ENCODE assay signal across 25 cellular contexts in genomic region chr3:101189786-101190185, GRCh38.
DNase-seq lines count a peak whose midpoint lies in the region; ATAC-seq, FAIRE-seq and TF ChIP-seq lines count a peak whose summit lies in the region.
"Had no signal": no experiment of that assay in that cellular context is flagged by ENCODE, and none has a peak within 500 bp of the region (broad histone marks: within the 10 kb centered on the region; RNA-seq: fewer than 3 reads in every experiment).

No MANE protein-coding gene starts in this region.

- H3K27me3 ChIP-seq in GM23248 (replicated peaks; ENCODE audit: insufficient read depth) (no peaks in the 10 kb centered on the region), astrocyte (ENCODE audit: insufficient read depth, low read length) (no peaks in the 10 kb centered on the region)
- H3K27me3 ChIP-seq: BE2C, Peyer's patch, testis, vagina had no signal

- TF ChIP-seq CTCF in astrocyte (IDR thresholded peaks at IDR 0.05; ENCODE audit: insufficient read depth, low read depth, low read length) (no peak), fibroblast of pulmonary artery (IDR thresholded peaks at IDR 0.05; ENCODE audit: low read length, missing control alignments) (no peak), GM13977 (IDR thresholded peaks at IDR 0.05; ENCODE audit: extremely low read depth, insufficient read depth, missing control alignments) (no peak)

- no peaks in the 10 kb centered on the region for H3K36me3 ChIP-seq in GM23248 (ENCODE audit: low read depth)
- no peaks in the 10 kb centered on the region for H3K36me3 ChIP-seq in astrocyte (ENCODE audit: insufficient read depth, low read length)
- H3K36me3 ChIP-seq: BE2C, Peyer's patch, vagina had no signal

- no peaks in the 10 kb centered on the region for H3F3A ChIP-seq in GM23248 (ENCODE audit: insufficient read depth)

- 27 to 30% methylated on average over 2 of the region's 2 CpGs for WGBS in GM23248 (ENCODE audit: low coverage in 1 of 2, low lambda C conversion rate in 2 of 2, missing lambda C conversion rate in 2 of 2), 2 experiments

- H2AFZ ChIP-seq in GM23248, result peak overlapping the region; percentile 23; the same call in 1 of the 2 replicates
- no peak overlapping the region for H2AFZ ChIP-seq in astrocyte (ENCODE audit: low read depth, low read length)

- ATAC-seq in HG03108 (IDR thresholded peaks at IDR 0.05; ENCODE audit: unreplicated experiment), result no peak
- ATAC-seq: HepG2; stimulated activated naive B cell treated with anti-CD40 and anti-IgM and Interleukin-4, amounts not matched to agents 10 μg/mL and 1 μg/mL and 100 μg/mL, for 72 hours had no signal

- H3K4me3 Mint-ChIP-seq in astrocyte (ENCODE audit: unreplicated experiment), result no peak overlapping the region
- H3K4me3 Mint-ChIP-seq in activated naive CD4-positive, alpha-beta T cell treated with anti-CD3 and anti-CD28 coated beads for 36 hours, result no peak overlapping the region
- H3K4me3 Mint-ChIP-seq: activated CD4-positive, alpha-beta T cell treated with anti-CD3 and anti-CD28 coated beads, Interleukin-2, amount 10 ng/mL, durations not matched to agents 7 days and 5 days; activated naive CD8-positive, alpha-beta T cell treated with anti-CD3 and anti-CD28 coated beads for 36 hours; brain; stimulated activated naive B cell treated with anti-CD40 and anti-IgM and Interleukin-4, amounts not matched to agents 10 μg/mL and 1 μg/mL and 100 μg/mL, for 72 hours had no signal

- H3K27me3 Mint-ChIP-seq in astrocyte (ENCODE audit: low read depth, unreplicated experiment), result no peaks in the 10 kb centered on the region
- H3K27me3 Mint-ChIP-seq in activated naive CD4-positive, alpha-beta T cell treated with anti-CD3 and anti-CD28 coated beads for 36 hours (ENCODE audit: low read depth), result peaks cover 6% of the 10 kb centered on the region
- H3K27me3 Mint-ChIP-seq: activated CD4-positive, alpha-beta T cell treated with anti-CD3 and anti-CD28 coated beads, Interleukin-2, amount 10 ng/mL, durations not matched to agents 7 days and 5 days had no signal

- peaks cover 4% of the 10 kb centered on the region for H3K4me1 Mint-ChIP-seq in astrocyte (ENCODE audit: low read depth, unreplicated experiment)
- H3K4me1 Mint-ChIP-seq in activated naive CD4-positive, alpha-beta T cell treated with anti-CD3 and anti-CD28 coated beads for 36 hours (ENCODE audit: low read depth), result no peaks in the 10 kb centered on the region
- H3K4me1 Mint-ChIP-seq: activated CD4-positive, alpha-beta T cell treated with anti-CD3 and anti-CD28 coated beads, Interleukin-2, amount 10 ng/mL, durations not matched to agents 7 days and 5 days; activated naive CD8-positive, alpha-beta T cell treated with anti-CD3 and anti-CD28 coated beads for 36 hours; brain; stimulated activated naive B cell treated with anti-CD40 and anti-IgM and Interleukin-4, amounts not matched to agents 10 μg/mL and 1 μg/mL and 100 μg/mL, for 72 hours had no signal

- no peak overlapping the region for H3K27ac Mint-ChIP-seq in astrocyte (ENCODE audit: unreplicated experiment)
- no peak overlapping the region for H3K27ac Mint-ChIP-seq in activated naive CD4-positive, alpha-beta T cell treated with anti-CD3 and anti-CD28 coated beads for 36 hours
- H3K27ac Mint-ChIP-seq: activated CD4-positive, alpha-beta T cell treated with anti-CD3 and anti-CD28 coated beads, Interleukin-2, amount 10 ng/mL, durations not matched to agents 7 days and 5 days; activated naive CD8-positive, alpha-beta T cell treated with anti-CD3 and anti-CD28 coated beads for 36 hours; brain had no signal

- DNase-seq in GM23248 (peak; percentile 66), astrocyte (ENCODE audit: low read depth) (no peak), fibroblast of pulmonary artery (ENCODE audit: low read depth) (peak; percentile 36), NCI-H1092 treated with DMSO at 0.1 percent for 48 hours (lab: John Stamatoyannopoulos, UW) (no peak), GM13977 (ENCODE audit: low spot score) (no peak)
- no peak for DNase-seq in activated naive CD4-positive, alpha-beta T cell treated with anti-CD3 and anti-CD28 coated beads for 36 hours
- DNase-seq: activated CD4-positive, alpha-beta T cell treated with anti-CD3 and anti-CD28 coated beads, Interleukin-2, amount 10 ng/mL, durations not matched to agents 7 days and 5 days; activated naive CD8-positive, alpha-beta T cell treated with anti-CD3 and anti-CD28 coated beads for 36 hours; BE2C; cortex of kidney; DND-41; kidney; NCI-H1105; NCI-H2081; Peyer's patch; stimulated activated CD4-positive, alpha-beta T cell treated with anti-CD3 and anti-CD28 coated beads, Interleukin-2, amount 100 ng/mL, for 48 hours; stimulated activated naive B cell treated with anti-CD40 and anti-IgM and Interleukin-4, amounts not matched to agents 10 μg/mL and 1 μg/mL and 100 μg/mL, for 72 hours; testis had no signal

- H3K9ac ChIP-seq in GM23248 (no peak overlapping the region), astrocyte (ENCODE audit: low read length) (no peak overlapping the region)

- CTCF ChIA-PET in activated naive CD4-positive, alpha-beta T cell treated with anti-CD3 and anti-CD28 coated beads for 36 hours (lab: Charles Lee), result interaction anchor here (0.7 kb wide), 1 partner anchor 278 kb away, joined by 3 read pairs; no protein-coding TSS in a partner anchor

- no peaks in the 10 kb centered on the region for H4K20me1 ChIP-seq in GM23248 (ENCODE audit: insufficient read depth)
- no peaks in the 10 kb centered on the region for H4K20me1 ChIP-seq in astrocyte (ENCODE audit: insufficient read depth, low read length)

- H3K4me1 ChIP-seq in GM23248 (ENCODE audit: insufficient read depth), result peaks cover 21% of the 10 kb centered on the region; the same call in 1 of the 2 replicates
- peaks cover 5% of the 10 kb centered on the region for H3K4me1 ChIP-seq in astrocyte (ENCODE audit: insufficient read depth, low read length)
- H3K4me1 ChIP-seq: BE2C, Peyer's patch, testis, vagina had no signal

- peak; percentile 17 for FAIRE-seq in astrocyte (lab: Jason Lieb, UNC)
- FAIRE-seq: endothelial cell of umbilical vein, HepG2, kidney had no signal

- H3K9me3 ChIP-seq in GM23248 (ENCODE audit: low read depth) (no peaks in the 10 kb centered on the region), astrocyte (ENCODE audit: insufficient read depth, low read depth, low read length) (no peaks in the 10 kb centered on the region)
- H3K9me3 ChIP-seq: BE2C, Peyer's patch, testis, vagina had no signal

- H3K9me2 ChIP-seq in GM23248 (ENCODE audit: insufficient read depth), result no peaks in the 10 kb centered on the region

- peaks cover 5% of the 10 kb centered on the region for H3K9me3 Mint-ChIP-seq in astrocyte (ENCODE audit: unreplicated experiment)
- no peaks in the 10 kb centered on the region for H3K9me3 Mint-ChIP-seq in activated naive CD4-positive, alpha-beta T cell treated with anti-CD3 and anti-CD28 coated beads for 36 hours
- H3K9me3 Mint-ChIP-seq: activated CD4-positive, alpha-beta T cell treated with anti-CD3 and anti-CD28 coated beads, Interleukin-2, amount 10 ng/mL, durations not matched to agents 7 days and 5 days had no signal

- H3K79me2 ChIP-seq in GM23248 (ENCODE audit: insufficient read depth) (no peaks in the 10 kb centered on the region), astrocyte (ENCODE audit: insufficient read depth, low read length) (no peaks in the 10 kb centered on the region)

- H3K27ac ChIP-seq in GM23248 (peak overlapping the region; percentile 26; the same call in 1 of the 2 replicates), astrocyte (ENCODE audit: low read depth, low read length) (no peak overlapping the region)
- H3K27ac ChIP-seq: Peyer's patch, testis, vagina, VCaP had no signal

- no peaks in the 10 kb centered on the region for H3K36me3 Mint-ChIP-seq in astrocyte (ENCODE audit: low read depth, unreplicated experiment)
- H3K36me3 Mint-ChIP-seq in activated naive CD4-positive, alpha-beta T cell treated with anti-CD3 and anti-CD28 coated beads for 36 hours (ENCODE audit: low read depth), result no peaks in the 10 kb centered on the region
- H3K36me3 Mint-ChIP-seq: activated naive CD8-positive, alpha-beta T cell treated with anti-CD3 and anti-CD28 coated beads for 36 hours; brain; stimulated activated naive B cell treated with anti-CD40 and anti-IgM and Interleukin-4, amounts not matched to agents 10 μg/mL and 1 μg/mL and 100 μg/mL, for 72 hours had no signal

- H3K4me2 ChIP-seq in GM23248 (ENCODE audit: unreplicated experiment) (peak overlapping the region; percentile 41), astrocyte (ENCODE audit: low read length) (no peak overlapping the region)
- H3K4me2 ChIP-seq: smooth muscle cell had no signal

- in situ Hi-C loops in GM23248 (cut with MboI), result loop anchor here (10.0 to 25.0 kb wide), 2 partner anchors 295 to 427 kb away; no protein-coding TSS in a partner anchor
- in situ Hi-C loops in GM13977 (cut with MboI; ENCODE audit: low pct_unique_long_range_greater_than_20kb, low sequenced_read_pairs, unreplicated experiment), result no loop called here

- H3K4me3 ChIP-seq in GM23248, result no peak overlapping the region
- no peak overlapping the region for H3K4me3 ChIP-seq in astrocyte (ENCODE audit: insufficient read depth, low read depth, low read length)
- H3K4me3 ChIP-seq in fibroblast of pulmonary artery (replicated peaks; ENCODE audit: low read depth, low read length), result no peak overlapping the region
- H3K4me3 ChIP-seq: Peyer's patch, smooth muscle cell, testis, vagina had no signal

- intact Hi-C loops in activated naive CD4-positive, alpha-beta T cell treated with anti-CD3 and anti-CD28 coated beads for 36 hours (cut with micrococcal nuclease), result loop anchor here (10.0 kb wide), 2 partner anchors 295 to 725 kb away; no protein-coding TSS in a partner anchor

Comparison
In these comparisons a context has a peak if more than half of its experiments do, and no peak if none do; other contexts are left out.
1. DNase-seq: peak in GM23248 (single experiment) and fibroblast of pulmonary artery (single experiment); none in astrocyte (single experiment), NCI-H1092 treated with DMSO at 0.1 percent for 48 hours (single experiment), activated naive CD4-positive, alpha-beta T cell treated with anti-CD3 and anti-CD28 coated beads for 36 hours (single experiment) and GM13977 (single experiment).